In genomic region chr10:8238989-8239388, GRCh38 we compare ENCODE assay signal across 19 cellular contexts.
DNase-seq lines count a peak whose midpoint lies in the region; ATAC-seq lines count a peak whose summit lies in the region.
"Had no signal": no experiment of that assay in that cellular context is flagged by ENCODE, and none has a peak within 500 bp of the region (broad histone marks: within the 10 kb centered on the region; RNA-seq: fewer than 3 reads in every experiment).

No MANE protein-coding gene starts in this region.

- peaks cover 48% of the 10 kb centered on the region for H3K4me1 ChIP-seq in CD4-positive, alpha-beta memory T cell (ENCODE audit: insufficient read depth, low read length)
- H3K4me1 ChIP-seq: parathyroid adenoma had no signal

- POLR2A ChIA-PET in CD4-positive, alpha-beta memory T cell (lab: Charles Lee; ENCODE audit: partially characterized antibody), result interaction anchor here (0.7 to 2.0 kb wide), 9 partner anchors 23 to 218 kb away, joined by 3 to 15 read pairs (median 4); no protein-coding TSS in a partner anchor
- POLR2A ChIA-PET in activated CD4-positive, alpha-beta memory T cell treated with anti-CD3 and anti-CD28 coated beads for 36 hours (lab: Charles Lee), result interaction anchor here (0.6 to 1.6 kb wide), 4 partner anchors 14 to 177 kb away, joined by 3 to 5 read pairs (median 4); no protein-coding TSS in a partner anchor

- peak in 4 of 5 donors; percentile 13 to 33 (median 22) for DNase-seq in CD4-positive, alpha-beta memory T cell
- peak; percentile 22 for DNase-seq in CMK (ENCODE audit: low read depth)
- peak; percentile 72 for DNase-seq in activated CD4-positive, alpha-beta memory T cell treated with anti-CD3 and anti-CD28 coated beads for 36 hours
- peak; percentile 19 for DNase-seq in central memory CD4-positive, alpha-beta T cell
- no peak for DNase-seq in NCI-H2171 treated with DMSO at 0.1 percent for 48 hours (lab: John Stamatoyannopoulos, UW)
- DNase-seq in NCI-H2227 treated with DMSO at 0.1 percent for 48 hours (lab: John Stamatoyannopoulos, UW), result no peak
- DNase-seq: aorta, GDM1, IMR-90, islet precursor cell, MV-4-11, NCI-H1930, NCI-H446 treated with DMSO at 0.1 percent for 48 hours, RPMI8226, WERI-Rb-1 had no signal

- no peak for ATAC-seq in HG03095 (IDR thresholded peaks at IDR 0.05; ENCODE audit: unreplicated experiment)
- ATAC-seq in GM19328 (IDR thresholded peaks at IDR 0.05; ENCODE audit: unreplicated experiment), result no peak
- ATAC-seq: HCT116 had no signal

- no peaks in the 10 kb centered on the region for H3K27me3 Mint-ChIP-seq in CD4-positive, alpha-beta memory T cell
- H3K27me3 Mint-ChIP-seq in activated CD4-positive, alpha-beta memory T cell treated with anti-CD3 and anti-CD28 coated beads for 36 hours, result no peaks in the 10 kb centered on the region

- no peaks in the 10 kb centered on the region for H3K27me3 ChIP-seq in CD4-positive, alpha-beta memory T cell (ENCODE audit: insufficient read depth, low read length)

- no peaks in the 10 kb centered on the region for H3K9me3 ChIP-seq in CD4-positive, alpha-beta memory T cell (ENCODE audit: control insufficient read depth in 1 of 2, low read length in 2 of 2)

- peaks cover 35 to 77% (median 56%) of the 10 kb centered on the region in 4 donors for H3K4me1 Mint-ChIP-seq in CD4-positive, alpha-beta memory T cell
- peaks cover 54% of the 10 kb centered on the region for H3K4me1 Mint-ChIP-seq in activated CD4-positive, alpha-beta memory T cell treated with anti-CD3 and anti-CD28 coated beads for 36 hours (ENCODE audit: low read depth)

- H3K36me3 Mint-ChIP-seq in CD4-positive, alpha-beta memory T cell, result no peaks in the 10 kb centered on the region
- no peaks in the 10 kb centered on the region for H3K36me3 Mint-ChIP-seq in activated CD4-positive, alpha-beta memory T cell treated with anti-CD3 and anti-CD28 coated beads for 36 hours

- CTCF ChIA-PET in CD4-positive, alpha-beta memory T cell (lab: Charles Lee; ENCODE audit: partially characterized antibody), result interaction anchor here (0.8 to 1.4 kb wide), 3 partner anchors 57 to 186 kb away, joined by 3 to 6 read pairs (median 4); no protein-coding TSS in a partner anchor
- CTCF ChIA-PET in activated CD4-positive, alpha-beta memory T cell treated with anti-CD3 and anti-CD28 coated beads for 36 hours (lab: Charles Lee), result no interaction called here

- peak overlapping the region; percentile 13 for H3K27ac ChIP-seq in CD4-positive, alpha-beta memory T cell (ENCODE audit: low read depth, low read length)
- H3K27ac ChIP-seq: parathyroid adenoma, WERI-Rb-1 had no signal

- H3K4me3 Mint-ChIP-seq in CD4-positive, alpha-beta memory T cell, result peak overlapping the region; percentile 39 to 79 (median 64)
- peak overlapping the region; percentile 2 for H3K4me3 Mint-ChIP-seq in activated CD4-positive, alpha-beta memory T cell treated with anti-CD3 and anti-CD28 coated beads for 36 hours

- no peaks in the 10 kb centered on the region for H3K36me3 ChIP-seq in CD4-positive, alpha-beta memory T cell (ENCODE audit: insufficient read depth, low read length)
- H3K36me3 ChIP-seq: WERI-Rb-1 had no signal

- H3K4me3 ChIP-seq in CD4-positive, alpha-beta memory T cell (ENCODE audit: low read length in 2 of 2), result peak overlapping the region in 1 of 2 donors; percentile 17

- peak overlapping the region; percentile 44 to 89 (median 72) for H3K27ac Mint-ChIP-seq in CD4-positive, alpha-beta memory T cell
- H3K27ac Mint-ChIP-seq in activated CD4-positive, alpha-beta memory T cell treated with anti-CD3 and anti-CD28 coated beads for 36 hours, result peak overlapping the region; percentile 23

- intact Hi-C loops in CD4-positive, alpha-beta memory T cell (cut with micrococcal nuclease), result no loop called here
- intact Hi-C loops in activated CD4-positive, alpha-beta memory T cell treated with anti-CD3 and anti-CD28 coated beads for 36 hours (cut with micrococcal nuclease), result loop anchor here (1.0 kb wide), 1 partner anchor 102 kb away; no protein-coding TSS in a partner anchor

- no peaks in the 10 kb centered on the region for H3K9me3 Mint-ChIP-seq in CD4-positive, alpha-beta memory T cell
- no peaks in the 10 kb centered on the region for H3K9me3 Mint-ChIP-seq in activated CD4-positive, alpha-beta memory T cell treated with anti-CD3 and anti-CD28 coated beads for 36 hours

Comparison
In these comparisons a context has a peak if more than half of its experiments do, and no peak if none do; other contexts are left out.
1. DNase-seq: peak in CD4-positive, alpha-beta memory T cell (4 of 5), CMK (single experiment), activated CD4-positive, alpha-beta memory T cell treated with anti-CD3 and anti-CD28 coated beads for 36 hours (single experiment) and central memory CD4-positive, alpha-beta T cell (single experiment); none in NCI-H2171 treated with DMSO at 0.1 percent for 48 hours (single experiment) and NCI-H2227 treated with DMSO at 0.1 percent for 48 hours (single experiment).